1 cellular context compared by ENCODE assay signal in the genomic region with DNA sequence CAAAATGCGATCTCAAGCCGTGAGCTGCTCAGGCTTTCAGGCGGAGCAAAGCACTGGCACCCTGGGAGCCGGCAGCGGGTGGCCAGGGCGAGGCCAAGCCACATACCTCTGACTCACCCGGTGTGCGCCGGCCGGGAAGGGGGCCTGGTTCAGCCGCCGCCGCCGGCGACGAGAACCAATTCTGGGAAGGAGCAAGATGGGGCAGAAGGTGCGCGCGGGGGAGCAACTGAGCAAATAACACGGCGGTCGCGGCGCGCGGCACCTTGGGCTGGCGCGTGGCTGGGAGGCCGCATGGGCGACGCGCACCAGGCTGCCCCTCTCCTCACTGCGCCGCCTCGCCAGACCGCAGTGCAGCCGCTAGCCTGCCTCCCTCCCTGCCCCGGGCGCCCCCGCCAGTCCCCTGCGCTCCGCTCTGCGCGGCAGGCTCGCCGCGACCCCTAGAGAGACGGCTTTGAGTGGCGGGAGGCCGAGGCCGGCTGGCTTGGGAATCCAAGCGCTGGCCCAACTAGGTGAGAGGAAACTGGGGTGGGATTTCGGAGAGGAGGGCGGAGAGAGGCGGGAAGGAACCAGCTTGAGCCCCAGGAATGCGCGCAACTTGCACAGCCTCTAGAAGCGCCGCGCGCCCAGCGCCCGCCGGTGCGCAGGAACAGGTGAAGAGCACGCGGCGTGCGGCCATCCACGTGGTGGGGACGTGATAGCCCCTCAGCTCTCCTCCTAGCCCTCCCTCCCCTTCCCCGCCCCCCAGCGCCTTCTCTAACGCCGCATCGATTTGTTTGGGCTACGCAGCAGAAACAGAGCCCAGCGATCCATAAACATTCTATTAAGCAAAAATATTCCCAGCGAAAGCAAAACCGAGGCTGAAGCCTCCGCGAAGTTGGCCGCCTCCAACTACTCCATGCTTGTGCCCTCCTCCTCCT.
TF ChIP-seq lines count a peak whose summit lies in the region.

No MANE protein-coding gene starts in this region.

TF ChIP-seq in HCT116, 20 proteins besides CTCF, POLR2A, EP300 and RAD21 (continued from another document):
- TF ChIP-seq, protein P1, sequence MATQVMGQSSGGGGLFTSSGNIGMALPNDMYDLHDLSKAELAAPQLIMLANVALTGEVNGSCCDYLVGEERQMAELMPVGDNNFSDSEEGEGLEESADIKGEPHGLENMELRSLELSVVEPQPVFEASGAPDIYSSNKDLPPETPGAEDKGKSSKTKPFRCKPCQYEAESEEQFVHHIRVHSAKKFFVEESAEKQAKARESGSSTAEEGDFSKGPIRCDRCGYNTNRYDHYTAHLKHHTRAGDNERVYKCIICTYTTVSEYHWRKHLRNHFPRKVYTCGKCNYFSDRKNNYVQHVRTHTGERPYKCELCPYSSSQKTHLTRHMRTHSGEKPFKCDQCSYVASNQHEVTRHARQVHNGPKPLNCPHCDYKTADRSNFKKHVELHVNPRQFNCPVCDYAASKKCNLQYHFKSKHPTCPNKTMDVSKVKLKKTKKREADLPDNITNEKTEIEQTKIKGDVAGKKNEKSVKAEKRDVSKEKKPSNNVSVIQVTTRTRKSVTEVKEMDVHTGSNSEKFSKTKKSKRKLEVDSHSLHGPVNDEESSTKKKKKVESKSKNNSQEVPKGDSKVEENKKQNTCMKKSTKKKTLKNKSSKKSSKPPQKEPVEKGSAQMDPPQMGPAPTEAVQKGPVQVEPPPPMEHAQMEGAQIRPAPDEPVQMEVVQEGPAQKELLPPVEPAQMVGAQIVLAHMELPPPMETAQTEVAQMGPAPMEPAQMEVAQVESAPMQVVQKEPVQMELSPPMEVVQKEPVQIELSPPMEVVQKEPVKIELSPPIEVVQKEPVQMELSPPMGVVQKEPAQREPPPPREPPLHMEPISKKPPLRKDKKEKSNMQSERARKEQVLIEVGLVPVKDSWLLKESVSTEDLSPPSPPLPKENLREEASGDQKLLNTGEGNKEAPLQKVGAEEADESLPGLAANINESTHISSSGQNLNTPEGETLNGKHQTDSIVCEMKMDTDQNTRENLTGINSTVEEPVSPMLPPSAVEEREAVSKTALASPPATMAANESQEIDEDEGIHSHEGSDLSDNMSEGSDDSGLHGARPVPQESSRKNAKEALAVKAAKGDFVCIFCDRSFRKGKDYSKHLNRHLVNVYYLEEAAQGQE (IDR thresholded peaks at IDR 0.05; ENCODE audit: low read depth) = no peak
- no peak for TF ChIP-seq CBX3 (IDR thresholded peaks at IDR 0.05; ENCODE audit: low read depth)
